9 cellular contexts compared by ENCODE assay signal in genomic region chr11:116499396-116500001, GRCh38.
A peak's percentile ranks its signal among the peaks of the same experiment; 100 is the strongest.
DNase-seq lines count a peak whose midpoint lies in the region; ATAC-seq and TF ChIP-seq lines count a peak whose summit lies in the region.
"Had no signal": no experiment of that assay in that cellular context is flagged by ENCODE, and none has a peak within 500 bp of the region (broad histone marks: within the 10 kb centered on the region; RNA-seq: fewer than 3 reads in every experiment).

No MANE protein-coding gene starts in this region.

- no peak overlapping the region for H3K9ac ChIP-seq in OCI-LY1 (ENCODE audit: low read length)

- H3K27me3 ChIP-seq in OCI-LY1 (ENCODE audit: insufficient read depth, low read length) = no peaks in the 10 kb centered on the region

- no peak overlapping the region for H3K4me2 ChIP-seq in OCI-LY1 (ENCODE audit: low read length)

- no peak overlapping the region for H3K4me3 ChIP-seq in OCI-LY1 (ENCODE audit: low read depth, low read length, poor library complexity, severe bottlenecking)
- H3K4me3 ChIP-seq: SK-N-MC had no signal

- H3F3A ChIP-seq in OCI-LY1 (ENCODE audit: insufficient read depth, low read length) = no peaks in the 10 kb centered on the region

- no peaks in the 10 kb centered on the region for H3K79me2 ChIP-seq in OCI-LY1 (ENCODE audit: insufficient read depth, low read length)

- H2AFZ ChIP-seq in OCI-LY1 (ENCODE audit: low read length) = no peak overlapping the region

- no peaks in the 10 kb centered on the region for H4K20me1 ChIP-seq in OCI-LY1 (ENCODE audit: insufficient read depth, low read length)

- no peaks in the 10 kb centered on the region for H3K4me1 ChIP-seq in OCI-LY1 (ENCODE audit: insufficient read depth, low read length, severe bottlenecking)

- H3K27ac ChIP-seq in OCI-LY1 (ENCODE audit: low read depth, low read length, poor library complexity, severe bottlenecking) = no peak overlapping the region
- H3K27ac ChIP-seq: SK-N-MC had no signal

- peak; percentile 59 for TF ChIP-seq CTCF in OCI-LY1 (IDR thresholded peaks at IDR 0.05; ENCODE audit: low read length)

- H3K9me2 ChIP-seq in OCI-LY1 (ENCODE audit: low read depth, low read length) = no peaks in the 10 kb centered on the region

- H3K36me3 ChIP-seq in OCI-LY1 (ENCODE audit: insufficient read depth, low read length) = no peaks in the 10 kb centered on the region

- DNase-seq in DMS153 (lab: John Stamatoyannopoulos, UW) (peak; percentile 70), HT-29 (ENCODE audit: low spot score) (peak; percentile 90), anterior cingulate cortex (lab: John Stamatoyannopoulos, UW) (peak in 36 of 58 donors; percentile 4 to 75 (median 24)), iPS-NIHi11 (ENCODE audit: low spot score) (peak; percentile 89)
- DNase-seq in stimulated activated CD4-positive, alpha-beta T cell treated with anti-CD3 and anti-CD28 coated beads, Interleukin-2, amount 100 ng/mL, for 48 hours = peak; percentile 59 to 62

- ATAC-seq in GM21786 (IDR thresholded peaks at IDR 0.05; ENCODE audit: unreplicated experiment) (no peak), GM18861 (IDR thresholded peaks at IDR 0.05; ENCODE audit: unreplicated experiment) (no peak)

- no peaks in the 10 kb centered on the region for H3K9me3 ChIP-seq in OCI-LY1 (ENCODE audit: low read length)

Comparison
In these comparisons a context has a peak if more than half of its experiments do, and no peak if none do; other contexts are left out.
1. DNase-seq: peak in every context shown above with its lines; median percentile 90 in HT-29; 89 in iPS-NIHi11; 70 in DMS153; 60 in stimulated activated CD4-positive, alpha-beta T cell treated with anti-CD3 and anti-CD28 coated beads, Interleukin-2, amount 100 ng/mL, for 48 hours; 24 in anterior cingulate cortex.